Comparison of ENCODE assay signal across 8 cellular contexts in genomic region chr10:119233123-119233820, GRCh38. TPM values are rescaled to one million over a fixed set of nuclear protein-coding genes. Genes with fewer than 3 reads are reported as not detected.
A peak's percentile ranks its signal among the peaks of the same experiment; 100 is the strongest.
DNase-seq lines count a peak whose midpoint lies in the region; ATAC-seq and TF ChIP-seq lines count a peak whose summit lies in the region.
"Had no signal": no experiment of that assay in that cellular context is flagged by ENCODE, and none has a peak within 500 bp of the region (broad histone marks: within the 10 kb centered on the region; RNA-seq: fewer than 3 reads in every experiment).

No MANE protein-coding gene starts in this region.

- TF ChIP-seq CTCF in fibroblast of pulmonary artery (IDR thresholded peaks at IDR 0.05; ENCODE audit: low read length, missing control alignments), result no peak
- TF ChIP-seq CTCF in sigmoid colon (IDR thresholded peaks at IDR 0.05), result no peak
- no peak for TF ChIP-seq CTCF in suprapubic skin (IDR thresholded peaks at IDR 0.05)

- H3K4me1 ChIP-seq in GM23248 (ENCODE audit: insufficient read depth), result no peaks in the 10 kb centered on the region
- H3K4me1 ChIP-seq in SJSA1 (replicated peaks), result peaks cover 48% of the 10 kb centered on the region
- peaks cover 0 to 65% (median 46%) of the 10 kb centered on the region in 4 donors for H3K4me1 ChIP-seq in sigmoid colon
- H3K4me1 ChIP-seq in suprapubic skin, result peaks cover 11% of the 10 kb centered on the region

- H2AFZ ChIP-seq in GM23248, result no peak overlapping the region

- H3K79me2 ChIP-seq in GM23248 (ENCODE audit: insufficient read depth), result peaks cover 95% of the 10 kb centered on the region

- no peaks in the 10 kb centered on the region for H3K9me2 ChIP-seq in GM23248 (ENCODE audit: insufficient read depth)

- WGBS in GM23248 (ENCODE audit: low coverage in 1 of 2, low lambda C conversion rate in 2 of 2, missing lambda C conversion rate in 2 of 2), 2 experiments, result 79 to 85% methylated on average over 5 of the region's 5 CpGs
- WGBS in sigmoid colon, 2 donors, result 80 to 81% methylated on average over 5 of the region's 5 CpGs
- WGBS in suprapubic skin, result 78% methylated on average over 5 of the region's 5 CpGs

- ATAC-seq in GM21381 (IDR thresholded peaks at IDR 0.05; ENCODE audit: unreplicated experiment), result no peak

- no peak overlapping the region for H3K9ac ChIP-seq in GM23248

- TF ChIP-seq POLR2A in sigmoid colon (IDR thresholded peaks at IDR 0.05), result no peak
- no peak for TF ChIP-seq POLR2A in suprapubic skin (IDR thresholded peaks at IDR 0.05)

- peak; percentile 28 for DNase-seq in GM23248
- DNase-seq in SJSA1 (ENCODE audit: low read depth in 1 of 2, low spot score in 2 of 2), result no peak
- DNase-seq in fibroblast of pulmonary artery (ENCODE audit: low read depth), result peak; percentile 70
- DNase-seq in sigmoid colon, result no peak
- DNase-seq in NCI-H2227 (lab: John Stamatoyannopoulos, UW; ENCODE audit: unreplicated experiment), result no peak
- DNase-seq in suprapubic skin (ENCODE audit: low spot score in 2 of 2), result no peak
- DNase-seq: NCI-H1105 treated with DMSO at 0.1 percent for 48 hours had no signal

- intact Hi-C loops in sigmoid colon (cut with DNase I), result no loop called here

- H3K27me3 ChIP-seq in GM23248 (replicated peaks; ENCODE audit: insufficient read depth) (no peaks in the 10 kb centered on the region), SJSA1 (replicated peaks) (no peaks in the 10 kb centered on the region), sigmoid colon (no peaks in the 10 kb centered on the region), suprapubic skin (no peaks in the 10 kb centered on the region)

- no peaks in the 10 kb centered on the region for H3K9me3 ChIP-seq in GM23248 (ENCODE audit: low read depth)
- 0 out of 2 replicates have a peak, but pooled peaks cover 4% of the 10 kb centered on the region for H3K9me3 ChIP-seq in SJSA1 (replicated peaks)
- no peaks in the 10 kb centered on the region for H3K9me3 ChIP-seq in sigmoid colon
- no peaks in the 10 kb centered on the region for H3K9me3 ChIP-seq in suprapubic skin

- H4K20me1 ChIP-seq in GM23248 (ENCODE audit: insufficient read depth), result no peaks in the 10 kb centered on the region; the same call in 1 of the 2 replicates

- H3K27ac ChIP-seq in GM23248 (no peak overlapping the region), SJSA1 (peak overlapping the region; percentile 25; the same call in 1 of the 2 replicates), sigmoid colon (peak overlapping the region in 3 of 4 donors; percentile 41 to 58 (median 44)), suprapubic skin (no peak overlapping the region)

- in situ Hi-C loops in GM23248 (cut with MboI), result no loop called here

- H3F3A ChIP-seq in GM23248 (ENCODE audit: insufficient read depth), result no peaks in the 10 kb centered on the region

- no peak for TF ChIP-seq EP300 in sigmoid colon (IDR thresholded peaks at IDR 0.05)
- no peak for TF ChIP-seq EP300 in suprapubic skin (IDR thresholded peaks at IDR 0.05)

- H3K4me3 ChIP-seq in GM23248 (no peak overlapping the region), SJSA1 (no peak overlapping the region), fibroblast of pulmonary artery (replicated peaks; ENCODE audit: low read depth, low read length) (no peak overlapping the region), sigmoid colon (no peak overlapping the region), suprapubic skin (no peak overlapping the region)

- H3K4me2 ChIP-seq in GM23248 (ENCODE audit: unreplicated experiment), result no peak overlapping the region

- H3K36me3 ChIP-seq in GM23248 (ENCODE audit: low read depth) (no peaks in the 10 kb centered on the region), SJSA1 (no peaks in the 10 kb centered on the region), sigmoid colon (no peaks in the 10 kb centered on the region), suprapubic skin (no peaks in the 10 kb centered on the region)

RNA-seq across cellular contexts. Expression of gene GRK5, which starts 25.9 kb away (rescaled TPM):
- total RNA-seq in GM23248 (2014; rRNA removed; shearing (Covaris generic)), result 13.7 and 16.4 TPM in 2 replicates
- 4.3 and 5.2 TPM in 2 replicates for polyA plus RNA-seq in GM23248 (2016; fragmentation: Nextera tagmentation; extraction: Ambion mirVana)
- 19.4 TPM in 2 replicates for total RNA-seq in SJSA1 (2014; rRNA removed; shearing (Covaris generic))
- 10 to 100 TPM; 19.8 to 32.4 (median 22.2) TPM for total RNA-seq in sigmoid colon
- 10 to 100 TPM in 2 of 3 donors, 1 to 10 TPM in 1; 7.9 to 19.2 (median 15.5) TPM for polyA plus RNA-seq in sigmoid colon
- total RNA-seq in suprapubic skin, result 1 to 10 TPM; 4.8 to 9.0 (median 6.7) TPM

RNA-seq across cellular contexts. Expression of gene PRDX3, which starts 54.7 kb away (rescaled TPM):
- 246 TPM in 2 replicates for total RNA-seq in GM23248 (2014; rRNA removed; shearing (Covaris generic))
- polyA plus RNA-seq in GM23248 (2016; fragmentation: Nextera tagmentation; extraction: Ambion mirVana), result 302 and 306 TPM in 2 replicates
- total RNA-seq in SJSA1 (2014; rRNA removed; shearing (Covaris generic)), result 304 and 376 TPM in 2 replicates
- total RNA-seq in sigmoid colon, result 100 to 1,000 TPM; 155 to 247 (median 169) TPM
- polyA plus RNA-seq in sigmoid colon, result 100 to 1,000 TPM; 133 to 267 (median 172) TPM
- 10 to 100 TPM; 58.8 to 78.3 (median 62.1) TPM for total RNA-seq in suprapubic skin

Comparison
In these comparisons a context has a peak if more than half of its experiments do, and no peak if none do; other contexts are left out.
1. DNase-seq: peak in GM23248 (single experiment) and fibroblast of pulmonary artery (single experiment); none in SJSA1 (0 of 2), sigmoid colon (single experiment), NCI-H2227 (single experiment) and suprapubic skin (0 of 2).
2. H3K27ac ChIP-seq: peak in SJSA1 (single experiment) and sigmoid colon (3 of 4); none in GM23248 (single experiment) and suprapubic skin (single experiment).